In the genomic region with DNA sequence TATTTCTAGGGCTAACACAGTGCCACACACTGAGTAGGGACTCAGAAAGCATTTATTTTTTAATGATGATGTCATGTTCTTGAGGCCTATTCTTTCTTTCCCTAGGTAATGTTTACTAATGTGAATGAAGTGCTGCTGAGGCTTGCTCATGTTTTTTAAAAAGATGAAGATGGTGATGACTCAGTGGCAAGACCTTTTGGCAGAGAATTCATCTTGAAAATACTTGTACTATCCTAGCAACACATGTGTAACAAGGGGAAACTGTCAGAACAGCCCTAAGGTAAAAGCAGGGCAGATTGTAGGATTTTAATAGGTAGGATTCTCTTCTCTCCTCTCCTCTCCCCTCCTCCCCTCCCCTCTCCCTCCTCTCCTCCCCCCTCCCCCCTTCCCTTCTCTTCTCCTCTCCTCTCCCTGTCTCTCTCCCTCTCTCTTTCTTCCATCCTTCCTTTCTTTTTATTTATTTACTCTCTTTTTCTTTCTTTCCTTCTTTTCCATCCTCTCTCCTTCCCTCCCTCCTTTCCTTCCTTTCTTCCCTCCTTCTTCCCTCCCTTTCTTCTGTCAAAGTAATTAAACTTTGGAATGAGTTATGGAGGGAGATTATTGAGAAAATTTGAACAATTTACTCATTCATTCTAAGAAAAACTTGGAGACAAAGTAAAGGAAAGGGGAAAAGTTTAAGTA, we compare ENCODE assay signal across 1 cellular context.
TF ChIP-seq lines count a peak whose summit lies in the region.

No MANE protein-coding gene starts in this region.

TF ChIP-seq in HEK293, 187 proteins besides CTCF, POLR2A, EP300 and RAD21 (continued from another document):
- TF ChIP-seq, protein P1, sequence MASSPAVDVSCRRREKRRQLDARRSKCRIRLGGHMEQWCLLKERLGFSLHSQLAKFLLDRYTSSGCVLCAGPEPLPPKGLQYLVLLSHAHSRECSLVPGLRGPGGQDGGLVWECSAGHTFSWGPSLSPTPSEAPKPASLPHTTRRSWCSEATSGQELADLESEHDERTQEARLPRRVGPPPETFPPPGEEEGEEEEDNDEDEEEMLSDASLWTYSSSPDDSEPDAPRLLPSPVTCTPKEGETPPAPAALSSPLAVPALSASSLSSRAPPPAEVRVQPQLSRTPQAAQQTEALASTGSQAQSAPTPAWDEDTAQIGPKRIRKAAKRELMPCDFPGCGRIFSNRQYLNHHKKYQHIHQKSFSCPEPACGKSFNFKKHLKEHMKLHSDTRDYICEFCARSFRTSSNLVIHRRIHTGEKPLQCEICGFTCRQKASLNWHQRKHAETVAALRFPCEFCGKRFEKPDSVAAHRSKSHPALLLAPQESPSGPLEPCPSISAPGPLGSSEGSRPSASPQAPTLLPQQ (tag by site-specific recombination; IDR thresholded peaks at IDR 0.05), result no peak
- TF ChIP-seq ZBTB8A (tag by site-specific recombination; IDR thresholded peaks at IDR 0.05) (no peak), SALL2 (tag by site-specific recombination; IDR thresholded peaks at IDR 0.05; ENCODE audit: borderline replicate concordance) (no peak), SCRT1 (tag by site-specific recombination; IDR thresholded peaks at IDR 0.05; ENCODE audit: borderline replicate concordance) (no peak), KLF10 (tag by site-specific recombination; IDR thresholded peaks at IDR 0.05) (no peak), ZNF311 (tag by site-specific recombination; IDR thresholded peaks at IDR 0.05; ENCODE audit: borderline replicate concordance) (no peak), HOXC10 (CRISPR knock-in tag; IDR thresholded peaks at IDR 0.05) (no peak), BCL11A (tag by site-specific recombination; IDR thresholded peaks at IDR 0.05; ENCODE audit: low read depth) (no peak), ZNF433 (tag by site-specific recombination; IDR thresholded peaks at IDR 0.05; ENCODE audit: low read depth) (no peak), ZNF350 (tag by site-specific recombination; IDR thresholded peaks at IDR 0.05) (no peak), ZNF19 (tag by site-specific recombination; IDR thresholded peaks at IDR 0.05; ENCODE audit: low read depth) (no peak), ZNF843 (tag by site-specific recombination; IDR thresholded peaks at IDR 0.05) (no peak), ZFP41 (tag by site-specific recombination; IDR thresholded peaks at IDR 0.05; ENCODE audit: borderline replicate concordance) (no peak), ZNF654 (tag by site-specific recombination; IDR thresholded peaks at IDR 0.05; ENCODE audit: low read depth) (no peak), ZNF658 (tag by site-specific recombination; IDR thresholded peaks at IDR 0.05) (no peak), SP3 (tag by site-specific recombination; IDR thresholded peaks at IDR 0.05) (no peak), ZEB2 (tag by site-specific recombination; IDR thresholded peaks at IDR 0.05) (no peak), KLF16 (tag by site-specific recombination; IDR thresholded peaks at IDR 0.05) (no peak), ZNF558 (tag by site-specific recombination; IDR thresholded peaks at IDR 0.05) (no peak), ZNF366 (tag by site-specific recombination; conservative IDR thresholded peaks at IDR 0.05) (peak; percentile 52; the same call in 1 of the 2 replicates), ZBTB7A (tag by site-specific recombination; IDR thresholded peaks at IDR 0.05; ENCODE audit: low read depth) (no peak), ZNF837 (tag by site-specific recombination; IDR thresholded peaks at IDR 0.05) (no peak), ZNF266 (tag by site-specific recombination; IDR thresholded peaks at IDR 0.05; ENCODE audit: low read depth) (no peak), ZNF2 (tag by site-specific recombination; IDR thresholded peaks at IDR 0.05) (no peak), KLF8 (tag by site-specific recombination; IDR thresholded peaks at IDR 0.05) (no peak), ZNF324 (tag by site-specific recombination; IDR thresholded peaks at IDR 0.05) (no peak), ZNF202 (tag by site-specific recombination; IDR thresholded peaks at IDR 0.05; ENCODE audit: borderline replicate concordance) (no peak), ZNF157 (tag by site-specific recombination; IDR thresholded peaks at IDR 0.05) (no peak), ZBTB21 (tag by site-specific recombination; IDR thresholded peaks at IDR 0.05) (peak; percentile 41; the same call in 1 of the 2 replicates)
- TF ChIP-seq, protein P2, sequence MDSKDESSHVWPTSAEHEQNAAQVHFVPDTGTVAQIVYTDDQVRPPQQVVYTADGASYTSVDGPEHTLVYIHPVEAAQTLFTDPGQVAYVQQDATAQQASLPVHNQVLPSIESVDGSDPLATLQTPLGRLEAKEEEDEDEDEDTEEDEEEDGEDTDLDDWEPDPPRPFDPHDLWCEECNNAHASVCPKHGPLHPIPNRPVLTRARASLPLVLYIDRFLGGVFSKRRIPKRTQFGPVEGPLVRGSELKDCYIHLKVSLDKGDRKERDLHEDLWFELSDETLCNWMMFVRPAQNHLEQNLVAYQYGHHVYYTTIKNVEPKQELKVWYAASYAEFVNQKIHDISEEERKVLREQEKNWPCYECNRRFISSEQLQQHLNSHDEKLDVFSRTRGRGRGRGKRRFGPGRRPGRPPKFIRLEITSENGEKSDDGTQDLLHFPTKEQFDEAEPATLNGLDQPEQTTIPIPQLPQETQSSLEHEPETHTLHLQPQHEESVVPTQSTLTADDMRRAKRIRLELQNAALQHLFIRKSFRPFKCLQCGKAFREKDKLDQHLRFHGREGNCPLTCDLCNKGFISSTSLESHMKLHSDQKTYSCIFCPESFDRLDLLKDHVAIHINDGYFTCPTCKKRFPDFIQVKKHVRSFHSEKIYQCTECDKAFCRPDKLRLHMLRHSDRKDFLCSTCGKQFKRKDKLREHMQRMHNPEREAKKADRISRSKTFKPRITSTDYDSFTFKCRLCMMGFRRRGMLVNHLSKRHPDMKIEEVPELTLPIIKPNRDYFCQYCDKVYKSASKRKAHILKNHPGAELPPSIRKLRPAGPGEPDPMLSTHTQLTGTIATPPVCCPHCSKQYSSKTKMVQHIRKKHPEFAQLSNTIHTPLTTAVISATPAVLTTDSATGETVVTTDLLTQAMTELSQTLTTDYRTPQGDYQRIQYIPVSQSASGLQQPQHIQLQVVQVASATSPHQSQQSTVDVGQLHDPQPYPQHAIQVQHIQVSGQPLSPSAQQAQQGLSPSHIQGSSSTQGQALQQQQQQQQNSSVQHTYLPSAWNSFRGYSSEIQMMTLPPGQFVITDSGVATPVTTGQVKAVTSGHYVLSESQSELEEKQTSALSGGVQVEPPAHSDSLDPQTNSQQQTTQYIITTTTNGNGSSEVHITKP (tag by site-specific recombination; IDR thresholded peaks at IDR 0.05), result peak; percentile 26; the same call in 1 of the 2 replicates
- TF ChIP-seq, protein P3, sequence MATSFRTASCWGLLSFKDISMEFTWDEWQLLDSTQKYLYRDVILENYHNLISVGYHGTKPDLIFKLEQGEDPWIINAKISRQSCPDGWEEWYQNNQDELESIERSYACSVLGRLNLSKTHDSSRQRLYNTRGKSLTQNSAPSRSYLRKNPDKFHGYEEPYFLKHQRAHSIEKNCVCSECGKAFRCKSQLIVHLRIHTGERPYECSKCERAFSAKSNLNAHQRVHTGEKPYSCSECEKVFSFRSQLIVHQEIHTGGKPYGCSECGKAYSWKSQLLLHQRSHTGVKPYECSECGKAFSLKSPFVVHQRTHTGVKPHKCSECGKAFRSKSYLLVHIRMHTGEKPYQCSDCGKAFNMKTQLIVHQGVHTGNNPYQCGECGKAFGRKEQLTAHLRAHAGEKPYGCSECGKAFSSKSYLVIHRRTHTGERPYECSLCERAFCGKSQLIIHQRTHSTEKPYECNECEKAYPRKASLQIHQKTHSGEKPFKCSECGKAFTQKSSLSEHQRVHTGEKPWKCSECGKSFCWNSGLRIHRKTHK (tag by site-specific recombination; IDR thresholded peaks at IDR 0.05), result no peak
- TF ChIP-seq, protein P4, sequence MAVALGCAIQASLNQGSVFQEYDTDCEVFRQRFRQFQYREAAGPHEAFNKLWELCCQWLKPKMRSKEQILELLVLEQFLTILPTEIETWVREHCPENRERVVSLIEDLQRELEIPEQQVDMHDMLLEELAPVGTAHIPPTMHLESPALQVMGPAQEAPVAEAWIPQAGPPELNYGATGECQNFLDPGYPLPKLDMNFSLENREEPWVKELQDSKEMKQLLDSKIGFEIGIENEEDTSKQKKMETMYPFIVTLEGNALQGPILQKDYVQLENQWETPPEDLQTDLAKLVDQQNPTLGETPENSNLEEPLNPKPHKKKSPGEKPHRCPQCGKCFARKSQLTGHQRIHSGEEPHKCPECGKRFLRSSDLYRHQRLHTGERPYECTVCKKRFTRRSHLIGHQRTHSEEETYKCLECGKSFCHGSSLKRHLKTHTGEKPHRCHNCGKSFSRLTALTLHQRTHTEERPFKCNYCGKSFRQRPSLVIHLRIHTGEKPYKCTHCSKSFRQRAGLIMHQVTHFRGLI (tag by site-specific recombination; IDR thresholded peaks at IDR 0.05), result no peak
- TF ChIP-seq, protein P5, sequence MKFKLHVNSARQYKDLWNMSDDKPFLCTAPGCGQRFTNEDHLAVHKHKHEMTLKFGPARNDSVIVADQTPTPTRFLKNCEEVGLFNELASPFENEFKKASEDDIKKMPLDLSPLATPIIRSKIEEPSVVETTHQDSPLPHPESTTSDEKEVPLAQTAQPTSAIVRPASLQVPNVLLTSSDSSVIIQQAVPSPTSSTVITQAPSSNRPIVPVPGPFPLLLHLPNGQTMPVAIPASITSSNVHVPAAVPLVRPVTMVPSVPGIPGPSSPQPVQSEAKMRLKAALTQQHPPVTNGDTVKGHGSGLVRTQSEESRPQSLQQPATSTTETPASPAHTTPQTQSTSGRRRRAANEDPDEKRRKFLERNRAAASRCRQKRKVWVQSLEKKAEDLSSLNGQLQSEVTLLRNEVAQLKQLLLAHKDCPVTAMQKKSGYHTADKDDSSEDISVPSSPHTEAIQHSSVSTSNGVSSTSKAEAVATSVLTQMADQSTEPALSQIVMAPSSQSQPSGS (tag by site-specific recombination; IDR thresholded peaks at IDR 0.05; ENCODE audit: low read depth), result peak; percentile 81
- TF ChIP-seq, protein P6, sequence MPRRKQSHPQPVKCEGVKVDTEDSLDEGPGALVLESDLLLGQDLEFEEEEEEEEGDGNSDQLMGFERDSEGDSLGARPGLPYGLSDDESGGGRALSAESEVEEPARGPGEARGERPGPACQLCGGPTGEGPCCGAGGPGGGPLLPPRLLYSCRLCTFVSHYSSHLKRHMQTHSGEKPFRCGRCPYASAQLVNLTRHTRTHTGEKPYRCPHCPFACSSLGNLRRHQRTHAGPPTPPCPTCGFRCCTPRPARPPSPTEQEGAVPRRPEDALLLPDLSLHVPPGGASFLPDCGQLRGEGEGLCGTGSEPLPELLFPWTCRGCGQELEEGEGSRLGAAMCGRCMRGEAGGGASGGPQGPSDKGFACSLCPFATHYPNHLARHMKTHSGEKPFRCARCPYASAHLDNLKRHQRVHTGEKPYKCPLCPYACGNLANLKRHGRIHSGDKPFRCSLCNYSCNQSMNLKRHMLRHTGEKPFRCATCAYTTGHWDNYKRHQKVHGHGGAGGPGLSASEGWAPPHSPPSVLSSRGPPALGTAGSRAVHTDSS (tag by site-specific recombination; IDR thresholded peaks at IDR 0.05), result 0 out of 2 replicates have a peak, but pooled peaks have one; percentile 18
- TF ChIP-seq, protein P7, sequence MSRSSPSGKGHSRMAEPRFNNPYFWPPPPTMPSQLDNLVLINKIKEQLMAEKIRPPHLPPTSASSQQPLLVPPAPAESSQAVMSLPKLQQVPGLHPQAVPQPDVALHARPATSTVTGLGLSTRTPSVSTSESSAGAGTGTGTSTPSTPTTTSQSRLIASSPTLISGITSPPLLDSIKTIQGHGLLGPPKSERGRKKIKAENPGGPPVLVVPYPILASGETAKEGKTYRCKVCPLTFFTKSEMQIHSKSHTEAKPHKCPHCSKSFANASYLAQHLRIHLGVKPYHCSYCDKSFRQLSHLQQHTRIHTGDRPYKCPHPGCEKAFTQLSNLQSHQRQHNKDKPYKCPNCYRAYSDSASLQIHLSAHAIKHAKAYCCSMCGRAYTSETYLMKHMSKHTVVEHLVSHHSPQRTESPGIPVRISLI (tag by site-specific recombination; IDR thresholded peaks at IDR 0.05), result no peak
- TF ChIP-seq, protein P8, sequence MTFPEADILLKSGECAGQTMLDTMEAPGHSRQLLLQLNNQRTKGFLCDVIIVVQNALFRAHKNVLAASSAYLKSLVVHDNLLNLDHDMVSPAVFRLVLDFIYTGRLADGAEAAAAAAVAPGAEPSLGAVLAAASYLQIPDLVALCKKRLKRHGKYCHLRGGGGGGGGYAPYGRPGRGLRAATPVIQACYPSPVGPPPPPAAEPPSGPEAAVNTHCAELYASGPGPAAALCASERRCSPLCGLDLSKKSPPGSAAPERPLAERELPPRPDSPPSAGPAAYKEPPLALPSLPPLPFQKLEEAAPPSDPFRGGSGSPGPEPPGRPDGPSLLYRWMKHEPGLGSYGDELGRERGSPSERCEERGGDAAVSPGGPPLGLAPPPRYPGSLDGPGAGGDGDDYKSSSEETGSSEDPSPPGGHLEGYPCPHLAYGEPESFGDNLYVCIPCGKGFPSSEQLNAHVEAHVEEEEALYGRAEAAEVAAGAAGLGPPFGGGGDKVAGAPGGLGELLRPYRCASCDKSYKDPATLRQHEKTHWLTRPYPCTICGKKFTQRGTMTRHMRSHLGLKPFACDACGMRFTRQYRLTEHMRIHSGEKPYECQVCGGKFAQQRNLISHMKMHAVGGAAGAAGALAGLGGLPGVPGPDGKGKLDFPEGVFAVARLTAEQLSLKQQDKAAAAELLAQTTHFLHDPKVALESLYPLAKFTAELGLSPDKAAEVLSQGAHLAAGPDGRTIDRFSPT (tag by site-specific recombination; IDR thresholded peaks at IDR 0.05), result no peak
